Comparison of ENCODE assay signal across 16 cellular contexts in genomic region chr15:22262613-22263020, GRCh38.
A peak's percentile ranks its signal among the peaks of the same experiment; 100 is the strongest.
DNase-seq lines count a peak whose midpoint lies in the region; FAIRE-seq and TF ChIP-seq lines count a peak whose summit lies in the region.
"Had no signal": no experiment of that assay in that cellular context is flagged by ENCODE, and none has a peak within 500 bp of the region (broad histone marks: within the 10 kb centered on the region; RNA-seq: fewer than 3 reads in every experiment).

No MANE protein-coding gene starts in this region.

- DNase-seq in MCF 10A (ENCODE audit: unreplicated experiment) (peak; percentile 85), breast epithelium (ENCODE audit: low spot score in 2 of 2) (no peak), urothelium cell line (ENCODE audit: low spot score) (peak; percentile 14), HT-29 (ENCODE audit: low spot score) (no peak), MV-4-11 (lab: John Stamatoyannopoulos, UW) (no peak)
- DNase-seq in activated T-cell treated with anti-CD3 and anti-CD28 coated beads, Interleukin-2, amount 50 U/mL, for 24 hours = peak; percentile 57
- DNase-seq in stimulated activated naive CD4-positive, alpha-beta T cell treated with Interleukin-2 at 50 U/mL for 16 hours (lab: John Stamatoyannopoulos, UW) = no peak
- DNase-seq: dorsolateral prefrontal cortex, NCI-H345 had no signal

- intact Hi-C loops in MCF 10A (cut with micrococcal nuclease) = no loop called here
- intact Hi-C loops in breast epithelium (cut with DNase I; ENCODE audit: low total_unique reads) = no loop called here

- no peaks in the 10 kb centered on the region for H3K4me1 Mint-ChIP-seq in MCF 10A (ENCODE audit: insufficient read depth, unreplicated experiment)
- H3K4me1 Mint-ChIP-seq in activated T-cell treated with anti-CD3 and anti-CD28 coated beads, Interleukin-2, amount 50 U/mL, for 24 hours (ENCODE audit: low read depth) = peaks cover 22% of the 10 kb centered on the region
- H3K4me1 Mint-ChIP-seq: B cell, memory B cell had no signal

- no TSS peak for BruUV-seq in MCF 10A (replicated peaks; lab: Mats Ljungman, UMichigan)

- H3K4me1 ChIP-seq in breast epithelium (no peaks in the 10 kb centered on the region), liver (ENCODE audit: control insufficient read depth in 4 of 4, insufficient read depth in 4 of 4, low read length in 3 of 4) (peaks cover 3 to 69% (median 48%) of the 10 kb centered on the region in 4 donors)
- H3K4me1 ChIP-seq: adrenal gland, pancreas, tibial nerve had no signal

- H3K36me3 Mint-ChIP-seq in MCF 10A (ENCODE audit: insufficient read depth, unreplicated experiment) = no peaks in the 10 kb centered on the region
- no peaks in the 10 kb centered on the region for H3K36me3 Mint-ChIP-seq in activated T-cell treated with anti-CD3 and anti-CD28 coated beads, Interleukin-2, amount 50 U/mL, for 24 hours (ENCODE audit: low read depth)
- H3K36me3 Mint-ChIP-seq: memory B cell had no signal

- TF ChIP-seq CTCF in MCF 10A (IDR thresholded peaks at IDR 0.05; ENCODE audit: unreplicated experiment) (no peak), breast epithelium (IDR thresholded peaks at IDR 0.05) (no peak), liver (IDR thresholded peaks at IDR 0.05; ENCODE audit: low read depth, low read length, missing input control) (no peak)

- no peak for FAIRE-seq in urothelium cell line (lab: Jason Lieb, UNC)
- FAIRE-seq: GM18507, pancreas had no signal

- no peak overlapping the region for H3K9ac ChIP-seq in liver (ENCODE audit: low read depth in 1 of 2, low read length in 2 of 2)

- H3K9me3 Mint-ChIP-seq in MCF 10A (ENCODE audit: unreplicated experiment) = no peaks in the 10 kb centered on the region
- H3K9me3 Mint-ChIP-seq in activated T-cell treated with anti-CD3 and anti-CD28 coated beads, Interleukin-2, amount 50 U/mL, for 24 hours = no peaks in the 10 kb centered on the region
- H3K9me3 Mint-ChIP-seq: memory B cell had no signal

- H3K4me3 ChIP-seq in breast epithelium (no peak overlapping the region), liver (ENCODE audit: low read depth in 1 of 3, low read length in 3 of 3) (no peak overlapping the region)
- H3K4me3 ChIP-seq: adrenal gland, dorsolateral prefrontal cortex, pancreas, tibial nerve had no signal

- H3K4me3 Mint-ChIP-seq in MCF 10A (ENCODE audit: unreplicated experiment) = no peak overlapping the region
- no peak overlapping the region for H3K4me3 Mint-ChIP-seq in activated T-cell treated with anti-CD3 and anti-CD28 coated beads, Interleukin-2, amount 50 U/mL, for 24 hours
- H3K4me3 Mint-ChIP-seq: B cell, memory B cell had no signal

- 54% methylated on average over 13 of the region's 13 CpGs for WGBS in liver

- CTCF ChIA-PET in MCF 10A (lab: Yijun Ruan, JAX) = interaction anchor here (1.1 to 1.3 kb wide), 2 partner anchors 37 to 1905 kb away, joined by 3 to 4 read pairs; no protein-coding TSS in a partner anchor

- H3K27me3 ChIP-seq in breast epithelium = no peaks in the 10 kb centered on the region
- H3K27me3 ChIP-seq in liver (ENCODE audit: control insufficient read depth in 4 of 4, insufficient read depth in 4 of 4, low read length in 3 of 4) = no peaks in the 10 kb centered on the region
- H3K27me3 ChIP-seq: adrenal gland, pancreas, tibial nerve had no signal

- no peak for TF ChIP-seq POLR2A in breast epithelium (IDR thresholded peaks at IDR 0.05)

- H3K27ac ChIP-seq in breast epithelium (no peak overlapping the region), liver (ENCODE audit: low read depth in 1 of 2, low read length in 2 of 2) (peak overlapping the region; percentile 68 to 70)
- H3K27ac ChIP-seq: adrenal gland, dorsolateral prefrontal cortex, pancreas, tibial nerve had no signal

- H3K36me3 ChIP-seq in breast epithelium = no peaks in the 10 kb centered on the region
- H3K36me3 ChIP-seq in liver (ENCODE audit: control insufficient read depth in 4 of 4, insufficient read depth in 3 of 4, low read depth in 1 of 4, low read length in 3 of 4) = no peaks in the 10 kb centered on the region
- H3K36me3 ChIP-seq: adrenal gland, pancreas, tibial nerve had no signal

- POLR2A ChIA-PET in MCF 10A (lab: Yijun Ruan, JAX) = no interaction called here

- no peak overlapping the region for H3K27ac Mint-ChIP-seq in MCF 10A (ENCODE audit: low read depth, unreplicated experiment)
- no peak overlapping the region for H3K27ac Mint-ChIP-seq in activated T-cell treated with anti-CD3 and anti-CD28 coated beads, Interleukin-2, amount 50 U/mL, for 24 hours
- H3K27ac Mint-ChIP-seq: B cell, memory B cell had no signal

- TF ChIP-seq RAD21 in liver (IDR thresholded peaks at IDR 0.05) = no peak

- H3K9me3 ChIP-seq in breast epithelium = no peaks in the 10 kb centered on the region
- H3K9me3 ChIP-seq in liver (ENCODE audit: control insufficient read depth in 4 of 4, low read length in 3 of 4) = no peaks in the 10 kb centered on the region
- H3K9me3 ChIP-seq: adrenal gland, pancreas had no signal

- no peaks in the 10 kb centered on the region for H3K27me3 Mint-ChIP-seq in MCF 10A (ENCODE audit: insufficient read depth, unreplicated experiment)
- peaks cover 3% of the 10 kb centered on the region for H3K27me3 Mint-ChIP-seq in activated T-cell treated with anti-CD3 and anti-CD28 coated beads, Interleukin-2, amount 50 U/mL, for 24 hours
- H3K27me3 Mint-ChIP-seq: B cell, memory B cell had no signal

TF ChIP-seq in liver, 16 proteins besides CTCF, POLR2A, EP300 and RAD21:
- TF ChIP-seq ATF3 (IDR thresholded peaks at IDR 0.05) = no peak
- peak in 1 of 2 donors; percentile 66 for TF ChIP-seq RXRA (IDR thresholded peaks at IDR 0.05)
- TF ChIP-seq, protein P1, sequence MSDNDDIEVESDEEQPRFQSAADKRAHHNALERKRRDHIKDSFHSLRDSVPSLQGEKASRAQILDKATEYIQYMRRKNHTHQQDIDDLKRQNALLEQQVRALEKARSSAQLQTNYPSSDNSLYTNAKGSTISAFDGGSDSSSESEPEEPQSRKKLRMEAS (IDR thresholded peaks at IDR 0.05) = peak; percentile 40
- peak; percentile 24 for TF ChIP-seq FOXA2 (IDR thresholded peaks at IDR 0.05)
- peak; percentile 39 for TF ChIP-seq YY1 (IDR thresholded peaks at IDR 0.05)
- no peak for TF ChIP-seq FOXA1 (IDR thresholded peaks at IDR 0.05)
- TF ChIP-seq SP1 (IDR thresholded peaks at IDR 0.05) = no peak
- TF ChIP-seq JUND (IDR thresholded peaks at IDR 0.05) = no peak
- TF ChIP-seq TAF1 (conservative IDR thresholded peaks at IDR 0.05) = no peak
- peak in 1 of 2 donors; percentile 67 for TF ChIP-seq HNF4A (conservative IDR thresholded peaks at IDR 0.05)
- TF ChIP-seq EGR1 (IDR thresholded peaks at IDR 0.05; ENCODE audit: low read depth in 2 of 2) = no peak
- TF ChIP-seq GABPA (IDR thresholded peaks at IDR 0.05 in 1 of 2, conservative IDR thresholded peaks at IDR 0.05 in 1 of 2) = peak in 1 of 2 donors; percentile 39
- peak; percentile 25 for TF ChIP-seq ZBTB33 (IDR thresholded peaks at IDR 0.05)

Comparison
In these comparisons a context has a peak if more than half of its experiments do, and no peak if none do; other contexts are left out.
1. DNase-seq: peak in MCF 10A (single experiment), activated T-cell treated with anti-CD3 and anti-CD28 coated beads, Interleukin-2, amount 50 U/mL, for 24 hours (single experiment) and urothelium cell line (single experiment); none in breast epithelium (0 of 2), HT-29 (single experiment), MV-4-11 (single experiment) and stimulated activated naive CD4-positive, alpha-beta T cell treated with Interleukin-2 at 50 U/mL for 16 hours (single experiment).
2. H3K27ac ChIP-seq: peak in liver (2 of 2); none in breast epithelium (0 of 2).